Comparison of ENCODE assay signal across 16 cellular contexts in genomic region chr14:53896773-53897172, GRCh38. TPM values are rescaled to one million over a fixed set of nuclear protein-coding genes. Genes with fewer than 3 reads are reported as not detected.
A peak's percentile ranks its signal among the peaks of the same experiment; 100 is the strongest.
DNase-seq lines count a peak whose midpoint lies in the region; TF ChIP-seq lines count a peak whose summit lies in the region.
"Had no signal": no experiment of that assay in that cellular context is flagged by ENCODE, and none has a peak within 500 bp of the region (broad histone marks: within the 10 kb centered on the region; RNA-seq: fewer than 3 reads in every experiment).

No MANE protein-coding gene starts in this region.

- H3K36me3 ChIP-seq in fibroblast of lung (ENCODE audit: control insufficient read depth, insufficient read depth, low read length) (no peaks in the 10 kb centered on the region), stomach (no peaks in the 10 kb centered on the region)
- H3K36me3 ChIP-seq: MG63 had no signal

- H3K9me3 ChIP-seq in fibroblast of lung (ENCODE audit: control insufficient read depth, insufficient read depth, low read depth, low read length) (no peaks in the 10 kb centered on the region), stomach (no peaks in the 10 kb centered on the region)
- H3K9me3 ChIP-seq: MG63 had no signal

- no peak for TF ChIP-seq EP300 in stomach (IDR thresholded peaks at IDR 0.05)

- TF ChIP-seq CTCF in fibroblast of lung (conservative IDR thresholded peaks at IDR 0.05 in 1 of 2, IDR thresholded peaks at IDR 0.05 in 1 of 2; ENCODE audit: low read depth in 1 of 2, low read length in 2 of 2), result no peak
- TF ChIP-seq CTCF in stomach (IDR thresholded peaks at IDR 0.05), result no peak

- H3K4me1 ChIP-seq in fibroblast of lung (ENCODE audit: control insufficient read depth, extremely low read depth, insufficient read depth, low read length), result peaks cover 8% of the 10 kb centered on the region
- H3K4me1 ChIP-seq in stomach, result no peaks in the 10 kb centered on the region

- peak overlapping the region; percentile 28 for H3K27ac ChIP-seq in fibroblast of lung (ENCODE audit: insufficient read depth, low read length)
- peak overlapping the region in 1 of 5 donors; percentile 46 for H3K27ac ChIP-seq in stomach
- H3K27ac ChIP-seq: HL-60 had no signal

- whole genome bisulfite sequencing in stomach, 5 donors, result 31 to 84% (median 50%) methylated on average over 1 of the region's 1 CpG

- TF ChIP-seq POLR2A in stomach (IDR thresholded peaks at IDR 0.05), result no peak

- no peaks in the 10 kb centered on the region for H3K79me2 ChIP-seq in fibroblast of lung (ENCODE audit: control insufficient read depth, insufficient read depth, low read length)

- H2AFZ ChIP-seq in fibroblast of lung (ENCODE audit: low read length), result no peak overlapping the region

- no peak overlapping the region for H3K9ac ChIP-seq in fibroblast of lung (ENCODE audit: insufficient read depth, low read length)

- peak; percentile 67 for DNase-seq in EH (ENCODE audit: low read depth)
- peak; percentile 21 for DNase-seq in LHCN-M2 (ENCODE audit: low read depth)
- peak in 1 of 2 donors; percentile 64 for DNase-seq in fibroblast of lung (ENCODE audit: low read depth in 2 of 2)
- DNase-seq in stromal cell of bone marrow (ENCODE audit: low read depth), result peak; percentile 18
- DNase-seq in stimulated activated CD4-positive, alpha-beta T cell treated with anti-CD3 and anti-CD28 coated beads, Interleukin-4, amount 100 ng/mL, for 4 hours, result no peak
- no peak for DNase-seq in NCI-H2029 treated with DMSO at 0.1 percent for 48 hours (lab: John Stamatoyannopoulos, UW)
- no peak for DNase-seq in stomach
- DNase-seq: COR-L47, DMS53, KBM-7, MG63, NCI-H1105 treated with DMSO at 0.1 percent for 48 hours, NCI-H2029, NCI-H524, SIG-M5 had no signal

- no peaks in the 10 kb centered on the region for H4K20me1 ChIP-seq in fibroblast of lung (ENCODE audit: control insufficient read depth, extremely low read depth, insufficient read depth, low read length)

- H3K4me3 ChIP-seq in fibroblast of lung (replicated peaks in 1 of 4; ENCODE audit: control extremely low read depth in 1 of 4, insufficient read depth in 1 of 4, low read depth in 3 of 4, low read length in 4 of 4), result no peak overlapping the region
- no peak overlapping the region for H3K4me3 ChIP-seq in stomach
- H3K4me3 ChIP-seq: MG63 had no signal

- H3K27me3 ChIP-seq in fibroblast of lung (ENCODE audit: control insufficient read depth, insufficient read depth, low read length) (no peaks in the 10 kb centered on the region), stomach (no peaks in the 10 kb centered on the region)
- H3K27me3 ChIP-seq: MG63 had no signal

- H3K4me2 ChIP-seq in fibroblast of lung (ENCODE audit: extremely low read depth, insufficient read depth, low read length), result no peak overlapping the region

- intact Hi-C loops in stomach (cut with DNase I; ENCODE audit: low total_unique reads), result no loop called here

RNA-seq across cellular contexts. Expression of gene BMP4, which starts 59.9 kb away (rescaled TPM):
- 2.5 and 3.7 TPM in 2 replicates for total RNA-seq in LHCN-M2 (2014; rRNA removed)
- polyA plus RNA-seq in LHCN-M2 (2012), result 22.3 TPM
- total RNA-seq in fibroblast of lung, result 27.2 and 77.5 TPM in 2 replicates
- polyA plus RNA-seq in fibroblast of lung, result 11.4 and 22.9 TPM in 2 replicates
- polyA plus RNA-seq in fibroblast of lung (2012), result 17.1 and 34.4 TPM in 2 replicates
- 11.3 and 36.3 TPM in 2 replicates for polyA minus RNA-seq in fibroblast of lung (ENCODE audit: low replicate concordance)
- 10 to 100 TPM; 10.3 to 76.4 (median 20.0) TPM for total RNA-seq in stomach
- polyA plus RNA-seq in stomach, result 10 to 100 TPM; 12.9 to 32.5 (median 17.4) TPM

Comparison
In these comparisons a context has a peak if more than half of its experiments do, and no peak if none do; other contexts are left out.
1. DNase-seq: peak in EH (single experiment), LHCN-M2 (single experiment) and stromal cell of bone marrow (single experiment); none in stimulated activated CD4-positive, alpha-beta T cell treated with anti-CD3 and anti-CD28 coated beads, Interleukin-4, amount 100 ng/mL, for 4 hours (0 of 2), NCI-H2029 treated with DMSO at 0.1 percent for 48 hours (single experiment) and stomach (single experiment).